In genomic region chr3:30511524-30512278, GRCh38 we compare ENCODE assay signal across 8 cellular contexts.
DNase-seq lines count a peak whose midpoint lies in the region; ATAC-seq and TF ChIP-seq lines count a peak whose summit lies in the region.
"Had no signal": no experiment of that assay in that cellular context is flagged by ENCODE, and none has a peak within 500 bp of the region (broad histone marks: within the 10 kb centered on the region; RNA-seq: fewer than 3 reads in every experiment).

No MANE protein-coding gene starts in this region.

- H3K9me3 Mint-ChIP-seq in stimulated activated naive CD8-positive, alpha-beta T cell treated with anti-CD3 and anti-CD28 coated beads, Interleukin-15, Interleukin-2, amounts not matched to agents 100 ng/mL and 50 ng/mL, for 24 hours, result no peaks in the 10 kb centered on the region

- H3K9me3 ChIP-seq in heart left ventricle (no peaks in the 10 kb centered on the region), HAP-1 (no peaks in the 10 kb centered on the region)

- no peak for TF ChIP-seq POLR2A in heart left ventricle (IDR thresholded peaks at IDR 0.05)

- ATAC-seq in heart left ventricle, result peak; percentile 49 to 91 (median 83)

- in situ Hi-C loops in HAP-1 (cut with MboI; ENCODE audit: low sequenced_read_pairs), result no loop called here

- TF ChIP-seq CTCF in heart left ventricle (IDR thresholded peaks at IDR 0.05), result no peak

- H3K27me3 Mint-ChIP-seq in stimulated activated naive CD8-positive, alpha-beta T cell treated with anti-CD3 and anti-CD28 coated beads, Interleukin-15, Interleukin-2, amounts not matched to agents 100 ng/mL and 50 ng/mL, for 24 hours, result no peaks in the 10 kb centered on the region

- H3K4me1 ChIP-seq in heart left ventricle (peaks cover 0 to 12% (median 3%) of the 10 kb centered on the region in 12 donors), HAP-1 (no peaks in the 10 kb centered on the region)

- 70 to 74% (median 72%) methylated on average over 9 of the region's 9 CpGs for WGBS in heart left ventricle, 4 donors

- H3K27me3 ChIP-seq in heart left ventricle (no peaks in the 10 kb centered on the region), HAP-1 (ENCODE audit: low read depth) (no peaks in the 10 kb centered on the region)
- H3K27me3 ChIP-seq: dorsolateral prefrontal cortex had no signal

- peak; percentile 83 for DNase-seq in HS-27A (ENCODE audit: low read depth)
- peak; percentile 5 for DNase-seq in SW480 (ENCODE audit: low spot score)
- DNase-seq in heart left ventricle, result peak in 1 of 5 donors; percentile 34
- DNase-seq in NCI-H510A treated with DMSO at 0.1 percent for 48 hours (lab: John Stamatoyannopoulos, UW), result no peak
- no peak for DNase-seq in HAP-1 (ENCODE audit: low spot score in 2 of 2)
- no peak for DNase-seq in activated CD4-positive, CD25-positive, alpha-beta regulatory T cell (lab: John Stamatoyannopoulos, UW)
- DNase-seq: dorsolateral prefrontal cortex had no signal

- H3K4me3 Mint-ChIP-seq in stimulated activated naive CD8-positive, alpha-beta T cell treated with anti-CD3 and anti-CD28 coated beads, Interleukin-15, Interleukin-2, amounts not matched to agents 100 ng/mL and 50 ng/mL, for 24 hours, result peak overlapping the region; percentile 42

- peak overlapping the region; percentile 79 for H3K27ac Mint-ChIP-seq in stimulated activated naive CD8-positive, alpha-beta T cell treated with anti-CD3 and anti-CD28 coated beads, Interleukin-15, Interleukin-2, amounts not matched to agents 100 ng/mL and 50 ng/mL, for 24 hours

- H3K36me3 Mint-ChIP-seq in stimulated activated naive CD8-positive, alpha-beta T cell treated with anti-CD3 and anti-CD28 coated beads, Interleukin-15, Interleukin-2, amounts not matched to agents 100 ng/mL and 50 ng/mL, for 24 hours (ENCODE audit: low read depth), result no peaks in the 10 kb centered on the region

- H3K27ac ChIP-seq in heart left ventricle, result peak overlapping the region; percentile 6 to 71 (median 49)

- H3K36me3 ChIP-seq in heart left ventricle (no peaks in the 10 kb centered on the region), HAP-1 (replicated peaks) (no peaks in the 10 kb centered on the region)

- no peak overlapping the region for H3K4me3 ChIP-seq in heart left ventricle
- no peak overlapping the region for H3K4me3 ChIP-seq in HAP-1
- H3K4me3 ChIP-seq: dorsolateral prefrontal cortex had no signal

- intact Hi-C loops in heart left ventricle (cut with DNase I), result loop anchor here in 5 of 10 donors (10.0 kb wide), 4 partner anchors 63 to 183 kb away; partner anchors contain the start of gene TGFBR2 (in 1 of the 5)

- peaks cover 16% of the 10 kb centered on the region for H3K4me1 Mint-ChIP-seq in stimulated activated naive CD8-positive, alpha-beta T cell treated with anti-CD3 and anti-CD28 coated beads, Interleukin-15, Interleukin-2, amounts not matched to agents 100 ng/mL and 50 ng/mL, for 24 hours (ENCODE audit: low read depth)

Comparison
In these comparisons a context has a peak if more than half of its experiments do, and no peak if none do; other contexts are left out.
1. DNase-seq: peak in HS-27A (single experiment) and SW480 (single experiment); none in NCI-H510A treated with DMSO at 0.1 percent for 48 hours (single experiment), HAP-1 (0 of 2) and activated CD4-positive, CD25-positive, alpha-beta regulatory T cell (0 of 4).